Comparison of ENCODE assay signal across 8 cellular contexts in genomic region chr5:38265546-38266179, GRCh38. TPM values are rescaled to one million over a fixed set of nuclear protein-coding genes. Genes with fewer than 3 reads are reported as not detected.
DNase-seq lines count a peak whose midpoint lies in the region; ATAC-seq and TF ChIP-seq lines count a peak whose summit lies in the region.

No MANE protein-coding gene starts in this region.

- no peaks in the 10 kb centered on the region for H3K4me1 Mint-ChIP-seq in CD8-positive, alpha-beta T cell (ENCODE audit: low read depth)
- no peaks in the 10 kb centered on the region for H3K4me1 Mint-ChIP-seq in activated T-helper 1 cell treated with anti-CD3 and anti-CD28 coated beads, Interleukin-12 subunit alpha, Interleukin-12 subunit beta, Interleukin-2, Interleukin-4 antibody, amounts not matched to agents 30 ng/mL and 10 ng/mL and 1 ng/mL, durations not matched to agents 14 hours and 24 hours and 36 hours (ENCODE audit: low read depth)

- no peaks in the 10 kb centered on the region for H3K9me3 Mint-ChIP-seq in CD8-positive, alpha-beta T cell
- H3K9me3 Mint-ChIP-seq in activated T-helper 1 cell treated with anti-CD3 and anti-CD28 coated beads, Interleukin-12 subunit alpha, Interleukin-12 subunit beta, Interleukin-2, Interleukin-4 antibody, amounts not matched to agents 30 ng/mL and 10 ng/mL and 1 ng/mL, durations not matched to agents 14 hours and 24 hours and 36 hours = no peaks in the 10 kb centered on the region

- no peaks in the 10 kb centered on the region for H3K36me3 ChIP-seq in CD8-positive, alpha-beta T cell (ENCODE audit: insufficient read depth, low read length)

- peak; percentile 50 for TF ChIP-seq CTCF in CD8-positive, alpha-beta T cell (IDR thresholded peaks at IDR 0.05)

- H3K27ac Mint-ChIP-seq in CD8-positive, alpha-beta T cell = no peak overlapping the region
- H3K27ac Mint-ChIP-seq in activated T-helper 1 cell treated with anti-CD3 and anti-CD28 coated beads, Interleukin-12 subunit alpha, Interleukin-12 subunit beta, Interleukin-2, Interleukin-4 antibody, amounts not matched to agents 30 ng/mL and 10 ng/mL and 1 ng/mL, durations not matched to agents 14 hours and 24 hours and 36 hours = no peak overlapping the region

- no peak overlapping the region for H3K4me3 Mint-ChIP-seq in CD8-positive, alpha-beta T cell
- no peak overlapping the region for H3K4me3 Mint-ChIP-seq in activated T-helper 1 cell treated with anti-CD3 and anti-CD28 coated beads, Interleukin-12 subunit alpha, Interleukin-12 subunit beta, Interleukin-2, Interleukin-4 antibody, amounts not matched to agents 30 ng/mL and 10 ng/mL and 1 ng/mL, durations not matched to agents 14 hours and 24 hours and 36 hours

- H3K36me3 Mint-ChIP-seq in CD8-positive, alpha-beta T cell = no peaks in the 10 kb centered on the region
- H3K36me3 Mint-ChIP-seq in activated T-helper 1 cell treated with anti-CD3 and anti-CD28 coated beads, Interleukin-12 subunit alpha, Interleukin-12 subunit beta, Interleukin-2, Interleukin-4 antibody, amounts not matched to agents 30 ng/mL and 10 ng/mL and 1 ng/mL, durations not matched to agents 14 hours and 24 hours and 36 hours (ENCODE audit: low read depth) = no peaks in the 10 kb centered on the region

- POLR2A ChIA-PET in CD8-positive, alpha-beta T cell (lab: Charles Lee) = no interaction called here

- peak in 4 of 7 experiments; percentile 3 to 54 (median 40) for DNase-seq in CD8-positive, alpha-beta T cell
- DNase-seq in NCI-H748 treated with DMSO at 0.1 percent for 48 hours (lab: John Stamatoyannopoulos, UW) = peak; percentile 63
- DNase-seq in activated T-helper 1 cell treated with anti-CD3 and anti-CD28 coated beads, Interleukin-12 subunit alpha, Interleukin-12 subunit beta, Interleukin-2, Interleukin-4 antibody, amounts not matched to agents 30 ng/mL and 10 ng/mL and 1 ng/mL, durations not matched to agents 14 hours and 24 hours and 36 hours (ENCODE audit: low spot score) = peak; percentile 28
- peak; percentile 68 for DNase-seq in glomerular visceral epithelial cell (ENCODE audit: extremely low spot score)
- DNase-seq in putamen (ENCODE audit: low spot score) = peak; percentile 34

- no peaks in the 10 kb centered on the region for H3K9me3 ChIP-seq in CD8-positive, alpha-beta T cell (ENCODE audit: low read length)

- CTCF ChIA-PET in CD8-positive, alpha-beta T cell (lab: Charles Lee) = interaction anchor here (0.8 to 2.0 kb wide), 8 partner anchors 9 to 288 kb away, joined by 3 to 6 read pairs (median 4); no protein-coding TSS in a partner anchor

- H3K4me1 ChIP-seq in CD8-positive, alpha-beta T cell (ENCODE audit: insufficient read depth, low read length) = no peaks in the 10 kb centered on the region

- no peak overlapping the region for H3K27ac ChIP-seq in CD8-positive, alpha-beta T cell (ENCODE audit: low read depth, low read length)

- H3K27me3 ChIP-seq in CD8-positive, alpha-beta T cell (ENCODE audit: insufficient read depth, low read length) = peaks cover 6% of the 10 kb centered on the region

- no peak overlapping the region for H3K4me3 ChIP-seq in CD8-positive, alpha-beta T cell (ENCODE audit: low read depth, low read length)

- intact Hi-C loops in CD8-positive, alpha-beta T cell (cut with DNase I, micrococcal nuclease) = loop anchor here in 1 of 2 experiments (10.0 kb wide), 1 partner anchor 549 kb away; no protein-coding TSS in a partner anchor
- intact Hi-C loops in activated T-helper 1 cell treated with anti-CD3 and anti-CD28 coated beads, Interleukin-12 subunit alpha, Interleukin-12 subunit beta, Interleukin-2, Interleukin-4 antibody, amounts not matched to agents 30 ng/mL and 10 ng/mL and 1 ng/mL, durations not matched to agents 14 hours and 24 hours and 36 hours (cut with micrococcal nuclease) = no loop called here

- peaks cover 37% of the 10 kb centered on the region for H3K27me3 Mint-ChIP-seq in CD8-positive, alpha-beta T cell (ENCODE audit: low read depth)
- peaks cover 18% of the 10 kb centered on the region for H3K27me3 Mint-ChIP-seq in activated T-helper 1 cell treated with anti-CD3 and anti-CD28 coated beads, Interleukin-12 subunit alpha, Interleukin-12 subunit beta, Interleukin-2, Interleukin-4 antibody, amounts not matched to agents 30 ng/mL and 10 ng/mL and 1 ng/mL, durations not matched to agents 14 hours and 24 hours and 36 hours (ENCODE audit: insufficient read depth)

- no peak for ATAC-seq in CD8-positive, alpha-beta T cell
- ATAC-seq in GM18873 (IDR thresholded peaks at IDR 0.05; ENCODE audit: low FRiP score, unreplicated experiment) (peak; percentile 71), HG03139 (IDR thresholded peaks at IDR 0.05; ENCODE audit: unreplicated experiment) (peak; percentile 79), HG03196 (IDR thresholded peaks at IDR 0.05; ENCODE audit: unreplicated experiment) (no peak)

RNA-seq across cellular contexts. Expression of gene EGFLAM, which starts 7.3 kb away (rescaled TPM):
- not detected for total RNA-seq in CD8-positive, alpha-beta T cell
- not detected in 2 replicates for total RNA-seq in activated T-helper 1 cell treated with anti-CD3 and anti-CD28 coated beads, Interleukin-12 subunit alpha, Interleukin-12 subunit beta, Interleukin-2, Interleukin-4 antibody, amounts not matched to agents 30 ng/mL and 10 ng/mL and 1 ng/mL, durations not matched to agents 14 hours and 24 hours and 36 hours

Comparison
In these comparisons a context has a peak if more than half of its experiments do, and no peak if none do; other contexts are left out.
1. ATAC-seq: peak in GM18873 (single experiment) and HG03139 (single experiment); none in CD8-positive, alpha-beta T cell (single experiment) and HG03196 (single experiment).
2. Peak in every context shown above with its lines, with median percentiles within 50 percentile points of each other: DNase-seq.